ENCODE assay signal across 22 cellular contexts in the genomic region with DNA sequence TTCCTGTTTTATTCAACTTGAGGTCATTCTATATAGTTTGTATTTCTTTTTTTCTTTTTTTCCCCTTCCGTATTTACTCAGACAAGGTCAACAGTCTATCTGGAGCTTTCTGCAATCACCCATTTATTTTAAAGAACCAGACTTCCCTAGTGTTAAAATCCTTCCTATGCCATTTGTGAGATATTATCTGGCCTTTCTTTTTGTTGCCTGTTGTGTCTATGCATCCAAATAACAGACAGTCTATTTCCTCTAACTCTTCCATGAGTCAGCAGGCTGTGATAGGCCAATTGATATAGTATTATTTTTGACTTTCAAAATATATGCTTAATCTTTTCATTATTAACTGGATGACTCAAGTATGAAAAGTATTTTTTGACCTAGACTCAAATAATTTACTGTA.
"Had no signal": no experiment of that assay in that cellular context is flagged by ENCODE, and none has a peak within 500 bp of the region (broad histone marks: within the 10 kb centered on the region; RNA-seq: fewer than 3 reads in every experiment).

No MANE protein-coding gene starts in this region.

- FAIRE-seq: small intestine had no signal

- H3K4me1 ChIP-seq: breast epithelium, esophagus muscularis mucosa, foreskin keratinocyte, left ventricle myocardium inferior, sigmoid colon, tibial nerve had no signal

- H3K27me3 ChIP-seq: breast epithelium, esophagus muscularis mucosa, foreskin keratinocyte, neutrophil, sigmoid colon, tibial nerve had no signal

- H3K36me3 ChIP-seq: breast epithelium, esophagus muscularis mucosa, left ventricle myocardium inferior, neutrophil, sigmoid colon, tibial nerve had no signal

- H3K4me3 ChIP-seq: breast epithelium, esophagus muscularis mucosa, left ventricle myocardium inferior, lung, sigmoid colon, tibial nerve had no signal

- DNase-seq: activated CD4-positive, alpha-beta memory T cell treated with anti-CD3 and anti-CD28 coated beads, Interleukin-2, amount 10 ng/mL, durations not matched to agents 7 days and 5 days; activated CD4-positive, alpha-beta T cell treated with anti-CD3 and anti-CD28 coated beads for 1 hour; activated CD4-positive, alpha-beta T cell treated with anti-CD3 and anti-CD28 coated beads, Interleukin-2, amount 10 ng/mL, durations not matched to agents 7 days and 5 days; activated CD8-positive, alpha-beta memory T cell treated with anti-CD3 and anti-CD28 coated beads, Interleukin-2, amount 50 U/mL, for 48 hours; activated gamma-delta T cell; activated naive CD4-positive, alpha-beta T cell treated with anti-CD3 and anti-CD28 coated beads, Interleukin-2, amount 50 U/mL, for 16 hours; activated T-cell treated with anti-CD3 and anti-CD28 coated beads, Interleukin-2, amount 50 U/mL, for 24 hours; amygdala; central memory CD4-positive, alpha-beta T cell; endodermal cell; foreskin keratinocyte; islet precursor cell; left ventricle myocardium inferior; sigmoid colon; small intestine; stimulated activated CD4-positive, alpha-beta T cell treated with anti-CD3 and anti-CD28 coated beads, Interleukin-1b, Interleukin-23, amount 100 ng/mL, for 48 hours; stimulated activated naive CD4-positive, alpha-beta T cell had no signal

- H3K27ac ChIP-seq: breast epithelium, esophagus muscularis mucosa, foreskin keratinocyte, left ventricle myocardium inferior, neutrophil, sigmoid colon, tibial nerve had no signal

- H3K9me3 ChIP-seq: neutrophil had no signal
